Comparison of ENCODE assay signal across 8 cellular contexts in genomic region chr1:224851210-224851849, GRCh38.
DNase-seq lines count a peak whose midpoint lies in the region; ATAC-seq and TF ChIP-seq lines count a peak whose summit lies in the region.

No MANE protein-coding gene starts in this region.

- H3K4me3 Mint-ChIP-seq in natural killer cell = no peak overlapping the region

- no peak overlapping the region for H3K4me3 ChIP-seq in epithelial cell of proximal tubule (ENCODE audit: low read depth, low read length)

- H3K4me1 Mint-ChIP-seq in natural killer cell = no peaks in the 10 kb centered on the region

- DNase-seq in AG08395 (ENCODE audit: low spot score) = peak; percentile 80
- DNase-seq in NCI-H69 (lab: John Stamatoyannopoulos, UW) = peak; percentile 50
- DNase-seq in activated CD8-positive, alpha-beta memory T cell treated with anti-CD3 and anti-CD28 coated beads, Interleukin-2, amount 50 U/mL, for 24 hours (ENCODE audit: extremely low read depth) = peak; percentile 9
- no peak for DNase-seq in epithelial cell of proximal tubule (ENCODE audit: low read depth)
- peak; percentile 24 for DNase-seq in natural killer cell
- peak in 38 of 49 donors; percentile 2 to 69 (median 32) for DNase-seq in substantia nigra (lab: John Stamatoyannopoulos, UW)

- TF ChIP-seq CTCF in epithelial cell of proximal tubule (conservative IDR thresholded peaks at IDR 0.05; ENCODE audit: low read depth, low read length) (peak; percentile 94), natural killer cell (IDR thresholded peaks at IDR 0.05) (peak; percentile 42)

- H3K27ac ChIP-seq in substantia nigra (ENCODE audit: low read depth, low read length, poor library complexity, severe bottlenecking) = no peak overlapping the region

- peaks cover 0 to 3% of the 10 kb centered on the region in 2 donors for H3K27me3 Mint-ChIP-seq in natural killer cell (ENCODE audit: low read depth in 2 of 2)

- H3K36me3 Mint-ChIP-seq in natural killer cell = no peaks in the 10 kb centered on the region

- H3K27ac Mint-ChIP-seq in natural killer cell = no peak overlapping the region

- peak; percentile 75 for ATAC-seq in GM18498 (IDR thresholded peaks at IDR 0.05; ENCODE audit: unreplicated experiment)
- ATAC-seq in HG03103 (IDR thresholded peaks at IDR 0.05; ENCODE audit: low read depth, unreplicated experiment) = peak; percentile 62
- peak in 2 of 3 donors; percentile 45 to 50 for ATAC-seq in natural killer cell

- intact Hi-C loops in natural killer cell (cut with micrococcal nuclease) = loop anchor here (1.0 kb wide), 1 partner anchor 338 kb away; no protein-coding TSS in a partner anchor

- H3K9me3 Mint-ChIP-seq in natural killer cell = no peaks in the 10 kb centered on the region
